ENCODE assay signal across 8 cellular contexts in the genomic region with DNA sequence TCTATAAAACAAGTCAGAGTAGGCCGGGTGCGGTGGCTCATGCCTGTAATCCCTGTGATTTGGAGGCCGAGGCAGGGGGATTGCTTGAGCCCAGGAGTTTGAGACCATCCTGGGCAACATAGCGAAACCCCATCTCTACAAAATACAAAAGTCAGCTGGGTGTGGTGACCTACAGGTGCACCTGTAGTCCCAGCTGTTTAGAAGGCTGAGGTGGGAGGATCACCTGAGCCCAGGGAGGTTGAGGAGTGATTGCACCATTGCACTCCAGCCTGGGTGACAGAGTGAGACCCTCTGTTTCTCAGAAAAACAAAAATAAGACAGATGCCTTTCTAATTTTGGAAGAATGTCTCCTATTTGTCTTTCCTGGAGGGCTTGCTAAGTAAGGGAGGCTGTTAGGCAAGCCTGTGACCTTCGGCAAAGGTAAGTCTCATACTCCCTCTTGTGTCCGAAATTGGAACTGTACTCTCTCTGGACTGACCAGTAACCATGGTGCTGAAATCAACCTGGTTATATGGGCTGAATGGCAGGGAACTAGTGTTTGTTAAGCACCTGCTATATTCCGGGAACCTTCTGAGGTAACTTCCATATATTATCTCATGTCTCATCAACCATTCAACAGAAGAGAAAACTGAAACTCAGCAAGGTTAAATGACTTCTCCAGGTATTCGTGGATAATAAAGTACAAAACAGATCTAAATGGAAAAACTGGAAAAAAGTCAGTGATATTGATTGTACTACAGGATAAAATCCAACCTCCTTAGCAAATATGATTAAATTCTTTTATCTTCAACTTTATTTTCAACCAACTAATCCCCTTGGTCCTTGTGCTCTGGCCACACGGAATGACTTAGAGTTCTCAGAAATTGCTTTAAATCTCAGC. TPM values are rescaled to one million over a fixed set of nuclear protein-coding genes. Genes with fewer than 3 reads are reported as not detected.
DNase-seq lines count a peak whose midpoint lies in the region; ATAC-seq lines count a peak whose summit lies in the region.

No MANE protein-coding gene starts in this region.

- ATAC-seq in HG02588 (IDR thresholded peaks at IDR 0.05; ENCODE audit: unreplicated experiment), result peak; percentile 63

- in situ Hi-C loops in T47D (cut with HindIII; ENCODE audit: low pct_unique_long_range_greater_than_20kb, low sequenced_read_pairs), result no loop called here

- DNase-seq in activated T-cell treated with anti-CD3 and anti-CD28 coated beads for 24 hours (ENCODE audit: low read depth), result peak; percentile 59
- DNase-seq in activated T-cell treated with anti-CD3 and anti-CD28 coated beads, Interleukin-2, amount 50 U/mL, for 1 hour, result no peak
- peak; percentile 80 for DNase-seq in NCI-H1436 (lab: John Stamatoyannopoulos, UW)
- DNase-seq in SK-N-DZ (ENCODE audit: low spot score), result peak; percentile 80
- DNase-seq in T47D (ENCODE audit: low read depth in 1 of 2, low spot score in 1 of 2), result peak; percentile 68 to 87
- peak; percentile 81 for DNase-seq in islet precursor cell
- peak in 2 of 3 donors; percentile 22 to 27 for DNase-seq in stimulated activated CD4-positive, alpha-beta T cell treated with anti-CD3 and anti-CD28 coated beads, TNF-alpha, amount 100 ng/mL, for 1 hour (ENCODE audit: low read depth in 3 of 3, low spot score in 1 of 3)

RNA-seq across cellular contexts. Expression of gene RAB3B, which starts 11.8 kb away (rescaled TPM):
- polyA plus RNA-seq in SK-N-DZ (2014; cell fraction: cytosol; rRNA removed), result 3.5 and 3.7 TPM in 2 replicates
- 3.0 and 4.5 TPM in 2 replicates for polyA plus RNA-seq in SK-N-DZ (2014; cell fraction: nucleus; rRNA removed)

RNA-seq across cellular contexts. Expression of gene KTI12, which starts 31.3 kb away (rescaled TPM):
- 15.2 and 19.3 TPM in 2 replicates for polyA plus RNA-seq in SK-N-DZ (2014; cell fraction: cytosol; rRNA removed)
- polyA plus RNA-seq in SK-N-DZ (2014; cell fraction: nucleus; rRNA removed), result 13.3 and 18.3 TPM in 2 replicates

RNA-seq across cellular contexts. Expression of gene TXNDC12, which starts 52.7 kb away (rescaled TPM):
- 51.3 and 60.8 TPM in 2 replicates for polyA plus RNA-seq in SK-N-DZ (2014; cell fraction: cytosol; rRNA removed)
- polyA plus RNA-seq in SK-N-DZ (2014; cell fraction: nucleus; rRNA removed), result 28.5 and 30.4 TPM in 2 replicates

RNA-seq across cellular contexts. Expression of gene BTF3L4, which starts 53.8 kb away (rescaled TPM):
- polyA plus RNA-seq in SK-N-DZ (2014; cell fraction: cytosol; rRNA removed), result 138 and 152 TPM in 2 replicates
- 56.8 and 89.9 TPM in 2 replicates for polyA plus RNA-seq in SK-N-DZ (2014; cell fraction: nucleus; rRNA removed)
